ENCODE assay signal across 8 cellular contexts in the genomic region with DNA sequence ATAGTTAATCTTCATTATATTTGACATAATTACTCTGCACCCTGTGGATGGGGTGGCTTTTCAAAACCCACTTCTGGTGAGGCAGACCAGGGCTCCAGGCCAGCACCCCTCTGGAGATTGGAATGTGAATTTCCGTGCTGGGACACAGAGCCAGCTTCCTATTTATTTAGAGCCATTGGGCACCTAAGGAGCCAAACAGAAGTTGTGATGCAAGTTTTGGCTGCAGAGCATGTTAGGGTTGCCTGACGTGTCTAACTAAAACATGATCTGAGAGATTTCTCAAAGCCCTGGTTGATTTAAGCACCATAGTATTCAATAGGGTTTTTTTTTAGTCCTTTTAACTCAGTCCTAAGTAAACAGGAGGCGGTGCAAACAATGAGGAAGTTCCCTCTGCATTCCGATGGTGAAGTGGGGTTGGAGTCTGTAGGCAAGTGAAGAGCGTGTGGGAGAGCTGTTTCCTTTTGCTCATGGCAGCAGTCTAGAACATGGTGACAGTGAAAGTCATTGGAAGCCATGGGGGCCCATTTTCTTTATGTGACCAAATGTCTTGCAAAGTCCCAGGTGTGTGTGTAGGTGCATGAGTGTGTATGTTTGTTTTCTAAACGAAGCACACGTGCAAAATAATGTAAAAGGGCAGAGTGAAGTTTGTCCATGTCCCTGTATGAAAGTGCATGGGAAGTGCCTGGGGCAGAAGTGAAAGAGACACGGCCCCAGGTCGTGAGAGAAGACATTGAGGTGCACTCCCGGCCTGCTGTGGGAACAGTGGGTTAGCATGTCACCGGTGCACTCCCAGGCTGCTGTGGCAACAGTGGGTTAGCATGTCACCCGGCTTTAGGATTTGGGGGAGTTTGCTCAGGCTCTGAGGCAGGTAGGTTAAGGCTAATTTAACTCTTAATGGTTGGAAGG.
A peak's percentile ranks its signal among the peaks of the same experiment; 100 is the strongest.
DNase-seq lines count a peak whose midpoint lies in the region; ATAC-seq, FAIRE-seq and TF ChIP-seq lines count a peak whose summit lies in the region.

No MANE protein-coding gene starts in this region.

- no peaks in the 10 kb centered on the region for H3K36me3 ChIP-seq in Peyer's patch
- no peaks in the 10 kb centered on the region for H3K36me3 ChIP-seq in bronchial epithelial cell (ENCODE audit: control insufficient read depth, insufficient read depth, low read length)
- H3K36me3 ChIP-seq in HepG2 (replicated peaks in 1 of 2; ENCODE audit: control insufficient read depth in 1 of 2, insufficient read depth in 2 of 2, low read length in 2 of 2): no peaks in the 10 kb centered on the region
- H3K36me3 ChIP-seq in thoracic aorta: no peaks in the 10 kb centered on the region

- H3K27me3 ChIP-seq in Peyer's patch (no peaks in the 10 kb centered on the region), bronchial epithelial cell (ENCODE audit: control insufficient read depth, insufficient read depth, low read length) (no peaks in the 10 kb centered on the region), HepG2 (ENCODE audit: control insufficient read depth in 1 of 2, insufficient read depth in 2 of 2, low read length in 2 of 2) (no peaks in the 10 kb centered on the region), thoracic aorta (replicated peaks; ENCODE audit: insufficient read depth) (no peaks in the 10 kb centered on the region)

- H3K4me3 ChIP-seq in Peyer's patch: no peak overlapping the region
- no peak overlapping the region for H3K4me3 ChIP-seq in bronchial epithelial cell (ENCODE audit: low read depth, low read length)
- peak overlapping the region; percentile 27 to 52 (median 37); a peak in 4 of 6 replicates for H3K4me3 ChIP-seq in HepG2 (replicated peaks in 1 of 3; ENCODE audit: insufficient read depth in 1 of 3, low read depth in 2 of 3, low read length in 3 of 3)
- H3K4me3 ChIP-seq in thoracic aorta: peak overlapping the region; percentile 15

- CTCF ChIA-PET in HepG2 (lab: Yijun Ruan, JAX; ENCODE audit: low intra/inter-chr PET ratio, low total read pairs): no interaction called here

- intact Hi-C loops in HepG2 (cut with micrococcal nuclease; ENCODE audit: unreplicated experiment): no loop called here

- H3K9me3 ChIP-seq in Peyer's patch: no peaks in the 10 kb centered on the region
- no peaks in the 10 kb centered on the region for H3K9me3 ChIP-seq in HepG2 (ENCODE audit: low read length)
- no peaks in the 10 kb centered on the region for H3K9me3 ChIP-seq in thoracic aorta

- H3K27ac ChIP-seq in Peyer's patch (peak overlapping the region; percentile 11 to 65 (median 16)), HepG2 (ENCODE audit: extremely low read length, insufficient read depth, low read length) (no peak overlapping the region), thoracic aorta (no peak overlapping the region)

- peak overlapping the region; percentile 25 for H2AFZ ChIP-seq in HepG2 (ENCODE audit: low read length)

- TF ChIP-seq EP300 in HepG2 (IDR thresholded peaks at IDR 0.05; ENCODE audit: low read depth in 2 of 2, low read length in 2 of 2) (no peak), HepG2 (CRISPR knock-in tag; IDR thresholded peaks at IDR 0.05; ENCODE audit: borderline replicate concordance) (no peak)

- peaks cover 0 to 22% (median 2%) of the 10 kb centered on the region in 4 donors for H3K4me1 ChIP-seq in Peyer's patch
- H3K4me1 ChIP-seq in HepG2 (ENCODE audit: insufficient read depth, low read length): peaks cover 16% of the 10 kb centered on the region
- H3K4me1 ChIP-seq in thoracic aorta (ENCODE audit: control insufficient read depth in 1 of 2, low read depth in 2 of 2): peaks cover 3 to 14% of the 10 kb centered on the region in 2 donors

- FAIRE-seq in bronchial epithelial cell (lab: Jason Lieb, UNC) (peak; percentile 81), HepG2 (lab: Jason Lieb, UNC) (peak; percentile 60)

- TF ChIP-seq POLR2A in Peyer's patch (IDR thresholded peaks at IDR 0.05): no peak
- TF ChIP-seq POLR2A in HepG2 (IDR thresholded peaks at IDR 0.05; ENCODE audit: insufficient read depth in 1 of 2, low read depth in 2 of 2, low read length in 2 of 2): no peak

- WGBS in HepG2 (ENCODE audit: low lambda C conversion rate): 1% methylated on average over 12 of the region's 12 CpGs

- peak; percentile 29 for DNase-seq in GM03348 (ENCODE audit: low spot score)
- DNase-seq in Peyer's patch: peak in 1 of 3 donors; percentile 61
- peak; percentile 93 for DNase-seq in bronchial epithelial cell (ENCODE audit: low read depth)
- DNase-seq in HepG2 (ENCODE audit: low spot score): peak; percentile 85
- no peak for DNase-seq in thoracic aorta (ENCODE audit: low spot score)
- DNase-seq in NCI-H2107 treated with DMSO at 0.1 percent for 48 hours (lab: John Stamatoyannopoulos, UW; ENCODE audit: unreplicated experiment): no peak

- in situ Hi-C loops in HepG2 (cut with HindIII; ENCODE audit: extremely low pct_ligation_motif_present, low pct_unique_long_range_greater_than_20kb): no loop called here

- H4K20me1 ChIP-seq in HepG2 (ENCODE audit: insufficient read depth, low read length): no peaks in the 10 kb centered on the region

- no peaks in the 10 kb centered on the region for H3K79me2 ChIP-seq in HepG2 (ENCODE audit: insufficient read depth, low read length)

- BruUV-seq in HepG2 (replicated peaks; lab: Mats Ljungman, UMichigan): no TSS peak

- H3K4me2 ChIP-seq in HepG2 (ENCODE audit: low read depth, low read length): peak overlapping the region; percentile 74

- no peak overlapping the region for H3K9ac ChIP-seq in HepG2 (ENCODE audit: insufficient read depth, low read depth, low read length)

- no peak for TF ChIP-seq RAD21 in HepG2 (CRISPR knock-in tag; IDR thresholded peaks at IDR 0.05)

- peak; percentile 65 for ATAC-seq in HG02642 (IDR thresholded peaks at IDR 0.05; ENCODE audit: poor library complexity, unreplicated experiment)
- peak; percentile 98 for ATAC-seq in HepG2
- peak; percentile 24 for ATAC-seq in thoracic aorta (ENCODE audit: insufficient number of reproducible peaks, low FRiP score, low read depth)
- ATAC-seq in GM19395 (IDR thresholded peaks at IDR 0.05; ENCODE audit: unreplicated experiment): no peak

- no peak for TF ChIP-seq CTCF in Peyer's patch (IDR thresholded peaks at IDR 0.05)
- TF ChIP-seq CTCF in bronchial epithelial cell (IDR thresholded peaks at IDR 0.05; ENCODE audit: insufficient read depth, low read length, severe bottlenecking): no peak
- no peak for TF ChIP-seq CTCF in HepG2 (CRISPR knock-in tag; IDR thresholded peaks at IDR 0.05)
- no peak for TF ChIP-seq CTCF in thoracic aorta (IDR thresholded peaks at IDR 0.05)

- POLR2A ChIA-PET in HepG2 (lab: Yijun Ruan, JAX): no interaction called here

TF ChIP-seq in HepG2, 621 proteins besides CTCF, POLR2A, EP300 and RAD21 (continues in another document):
- TF ChIP-seq FOXA1 (IDR thresholded peaks at IDR 0.05) (no peak), FOXA1 (CRISPR knock-in tag; IDR thresholded peaks at IDR 0.05) (peak; percentile 82), IRF2 (CRISPR knock-in tag; IDR thresholded peaks at IDR 0.05) (no peak), MXD3 (CRISPR knock-in tag; IDR thresholded peaks at IDR 0.05) (no peak), ELF4 (CRISPR knock-in tag; IDR thresholded peaks at IDR 0.05; ENCODE audit: borderline replicate concordance) (no peak), GTF3A (CRISPR knock-in tag; conservative IDR thresholded peaks at IDR 0.05) (no peak), KDM5B (CRISPR knock-in tag; IDR thresholded peaks at IDR 0.05; ENCODE audit: borderline replicate concordance) (no peak), SCMH1 (CRISPR knock-in tag; IDR thresholded peaks at IDR 0.05; ENCODE audit: borderline replicate concordance) (no peak), GLI4 (CRISPR knock-in tag; IDR thresholded peaks at IDR 0.05; ENCODE audit: borderline replicate concordance) (no peak), REL (CRISPR knock-in tag; conservative IDR thresholded peaks at IDR 0.05) (no peak), ZNF33B (CRISPR knock-in tag; IDR thresholded peaks at IDR 0.05) (no peak), AFF4 (CRISPR knock-in tag; IDR thresholded peaks at IDR 0.05) (no peak)
- TF ChIP-seq, protein P1, sequence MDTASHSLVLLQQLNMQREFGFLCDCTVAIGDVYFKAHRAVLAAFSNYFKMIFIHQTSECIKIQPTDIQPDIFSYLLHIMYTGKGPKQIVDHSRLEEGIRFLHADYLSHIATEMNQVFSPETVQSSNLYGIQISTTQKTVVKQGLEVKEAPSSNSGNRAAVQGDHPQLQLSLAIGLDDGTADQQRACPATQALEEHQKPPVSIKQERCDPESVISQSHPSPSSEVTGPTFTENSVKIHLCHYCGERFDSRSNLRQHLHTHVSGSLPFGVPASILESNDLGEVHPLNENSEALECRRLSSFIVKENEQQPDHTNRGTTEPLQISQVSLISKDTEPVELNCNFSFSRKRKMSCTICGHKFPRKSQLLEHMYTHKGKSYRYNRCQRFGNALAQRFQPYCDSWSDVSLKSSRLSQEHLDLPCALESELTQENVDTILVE (CRISPR knock-in tag; IDR thresholded peaks at IDR 0.05): no peak

Comparison
In these comparisons a context has a peak if more than half of its experiments do, and no peak if none do; other contexts are left out.
1. DNase-seq: peak in GM03348 (single experiment), bronchial epithelial cell (single experiment) and HepG2 (single experiment); none in thoracic aorta (single experiment) and NCI-H2107 treated with DMSO at 0.1 percent for 48 hours (single experiment).
2. H3K27ac ChIP-seq: peak in Peyer's patch (4 of 4); none in HepG2 (single experiment) and thoracic aorta (0 of 2).
3. H3K4me3 ChIP-seq: peak in HepG2 (3 of 3) and thoracic aorta (single experiment); none in Peyer's patch (0 of 4) and bronchial epithelial cell (single experiment).